ENCODE assay signal across 1 cellular context in genomic region chr12:51865470-51865745, GRCh38.
TF ChIP-seq lines count a peak whose summit lies in the region.

No MANE protein-coding gene starts in this region.

TF ChIP-seq in H1, 55 proteins besides CTCF, POLR2A, EP300 and RAD21:
- TF ChIP-seq KDM4A (IDR thresholded peaks at IDR 0.05; ENCODE audit: low read depth, low read length, severe bottlenecking), result no peak
- TF ChIP-seq, protein P1, sequence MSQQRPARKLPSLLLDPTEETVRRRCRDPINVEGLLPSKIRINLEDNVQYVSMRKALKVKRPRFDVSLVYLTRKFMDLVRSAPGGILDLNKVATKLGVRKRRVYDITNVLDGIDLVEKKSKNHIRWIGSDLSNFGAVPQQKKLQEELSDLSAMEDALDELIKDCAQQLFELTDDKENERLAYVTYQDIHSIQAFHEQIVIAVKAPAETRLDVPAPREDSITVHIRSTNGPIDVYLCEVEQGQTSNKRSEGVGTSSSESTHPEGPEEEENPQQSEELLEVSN (IDR thresholded peaks at IDR 0.05), result no peak
- no peak for TF ChIP-seq SIX5 (IDR thresholded peaks at IDR 0.05; ENCODE audit: low read depth, low read length)
- TF ChIP-seq NRF1 (IDR thresholded peaks at IDR 0.05; ENCODE audit: low read depth, low read length), result no peak
- TF ChIP-seq SP4 (IDR thresholded peaks at IDR 0.05; ENCODE audit: low read length), result no peak
- no peak for TF ChIP-seq ZNF274 (IDR thresholded peaks at IDR 0.05; ENCODE audit: borderline replicate concordance, extremely low read depth, low read length)
- TF ChIP-seq EGR1 (IDR thresholded peaks at IDR 0.05; ENCODE audit: borderline replicate concordance, low read depth, low read length), result no peak
- TF ChIP-seq USF2 (IDR thresholded peaks at IDR 0.05; ENCODE audit: low read length), result no peak
- no peak for TF ChIP-seq CREB1 (IDR thresholded peaks at IDR 0.05)
- TF ChIP-seq SAP30 (IDR thresholded peaks at IDR 0.05; ENCODE audit: insufficient read depth, insufficient replicate concordance, low read length), result no peak
- TF ChIP-seq RBBP5 (IDR thresholded peaks at IDR 0.05; ENCODE audit: borderline replicate concordance, low read depth, low read length), result no peak
- no peak for TF ChIP-seq CBX5 (IDR thresholded peaks at IDR 0.05; ENCODE audit: low read depth, low read length)
- TF ChIP-seq HDAC6 (IDR thresholded peaks at IDR 0.05; ENCODE audit: low read depth, low read length), result no peak
- TF ChIP-seq BCL11A (IDR thresholded peaks at IDR 0.05; ENCODE audit: low read depth in 2 of 2, low read length in 2 of 2), result no peak
- TF ChIP-seq YY1 (IDR thresholded peaks at IDR 0.05; ENCODE audit: low read depth, low read length), result no peak
- TF ChIP-seq KDM5A (IDR thresholded peaks at IDR 0.05; ENCODE audit: low read length), result no peak
